ENCODE assay signal across 8 cellular contexts in the genomic region with DNA sequence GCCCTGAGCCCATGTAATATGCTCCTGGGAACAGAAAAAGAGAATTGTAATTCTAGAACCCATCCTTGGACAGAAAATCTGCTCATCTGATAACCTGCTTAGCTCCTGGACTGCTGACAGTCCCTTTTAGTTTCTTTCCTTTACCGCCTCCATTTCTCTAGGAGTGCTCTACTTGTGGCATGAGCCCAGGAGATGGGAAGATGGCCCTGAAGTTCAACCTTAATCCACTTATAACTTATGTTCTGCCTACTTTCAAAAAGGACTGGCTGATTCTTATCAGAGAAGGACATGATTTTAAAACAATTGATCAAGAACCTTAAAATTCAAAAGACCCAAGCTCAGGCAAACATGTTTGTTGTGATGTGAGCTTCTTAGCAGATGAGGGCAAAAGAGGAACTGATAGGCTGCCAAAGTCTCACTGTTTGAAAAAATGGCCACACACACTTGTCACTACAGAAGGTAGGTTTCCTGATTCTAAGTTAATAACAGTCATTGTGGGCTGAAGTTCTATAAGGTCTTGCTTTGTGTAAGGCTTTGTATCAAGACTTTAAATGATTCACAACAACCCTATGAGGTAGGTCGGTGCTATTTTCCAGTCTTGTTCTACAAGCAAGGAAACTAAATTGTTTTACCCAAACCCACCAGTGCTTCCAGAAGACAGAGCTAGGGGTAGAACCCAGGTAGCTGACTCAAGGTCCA.
DNase-seq lines count a peak whose midpoint lies in the region; ATAC-seq and TF ChIP-seq lines count a peak whose summit lies in the region.

No MANE protein-coding gene starts in this region.

- no peak overlapping the region for H4K8ac ChIP-seq in trophoblast cell (ENCODE audit: low read depth, low read length)

- no peak overlapping the region for H3K14ac ChIP-seq in trophoblast cell (ENCODE audit: low read length)

- no peaks in the 10 kb centered on the region for H3K79me2 ChIP-seq in trophoblast cell (ENCODE audit: control insufficient read depth, insufficient read depth, low read length, poor library complexity)

- H3K23ac ChIP-seq in trophoblast cell (ENCODE audit: low read length) = no peak overlapping the region

- H3K9me3 ChIP-seq in colonic mucosa = no peaks in the 10 kb centered on the region
- no peaks in the 10 kb centered on the region for H3K9me3 ChIP-seq in trophoblast cell (ENCODE audit: insufficient read depth, low read depth, low read length)

- no peak overlapping the region for H3K4ac ChIP-seq in trophoblast cell (ENCODE audit: low read depth, low read length)

- H2BK12ac ChIP-seq in trophoblast cell (ENCODE audit: low read length) = no peak overlapping the region

- H3K79me1 ChIP-seq in trophoblast cell (ENCODE audit: low read length) = no peaks in the 10 kb centered on the region

- H3K36me3 ChIP-seq in colonic mucosa (no peaks in the 10 kb centered on the region), trophoblast cell (ENCODE audit: control insufficient read depth in 1 of 2, insufficient read depth in 2 of 2, low read length in 2 of 2) (no peaks in the 10 kb centered on the region)

- H2AFZ ChIP-seq in trophoblast cell (ENCODE audit: insufficient read depth, low read length, poor library complexity) = no peak overlapping the region

- no peak overlapping the region for H3K4me2 ChIP-seq in trophoblast cell (ENCODE audit: low read length)

- no peak overlapping the region for H3K18ac ChIP-seq in trophoblast cell (ENCODE audit: low read length)

- H3K27me3 ChIP-seq in colonic mucosa (no peaks in the 10 kb centered on the region), trophoblast cell (ENCODE audit: insufficient read depth, low read length) (no peaks in the 10 kb centered on the region)

- H3K27ac ChIP-seq in colonic mucosa (peak overlapping the region; percentile 86), trophoblast cell (ENCODE audit: low read depth, low read length) (no peak overlapping the region)

- H4K12ac ChIP-seq in trophoblast cell (ENCODE audit: low read depth, low read length) = no peak overlapping the region

- no peak for TF ChIP-seq CTCF in GM10266 (IDR thresholded peaks at IDR 0.05; ENCODE audit: control insufficient read depth, insufficient read depth, low read depth, missing control alignments)
- no peak for TF ChIP-seq CTCF in colonic mucosa (IDR thresholded peaks at IDR 0.05)

- H4K91ac ChIP-seq in trophoblast cell (ENCODE audit: low read depth, low read length) = no peak overlapping the region

- H3K9ac ChIP-seq in colonic mucosa (ENCODE audit: low read depth in 2 of 2, low read length in 2 of 2) (peak overlapping the region in 1 of 2 donors; percentile 68), trophoblast cell (ENCODE audit: low read length) (no peak overlapping the region)

- peak; percentile 29 for DNase-seq in GM10266 (ENCODE audit: extremely low spot score)
- DNase-seq in colonic mucosa = no peak
- no peak for DNase-seq in kidney glomerular epithelial cell (lab: John Stamatoyannopoulos, UW)
- DNase-seq in effector CD4-positive, alpha-beta T cell = no peak
- no peak for DNase-seq in stimulated activated naive CD4-positive, alpha-beta T cell treated with Interleukin-2 at 50 U/mL for 16 hours (lab: John Stamatoyannopoulos, UW)
- DNase-seq in trophoblast cell = no peak

- no peak overlapping the region for H2BK120ac ChIP-seq in trophoblast cell (ENCODE audit: insufficient read depth, low read length, poor library complexity)

- H3K4me3 ChIP-seq in colonic mucosa (no peak overlapping the region), trophoblast cell (ENCODE audit: low read depth, low read length) (no peak overlapping the region)

- ATAC-seq in GM19467 (IDR thresholded peaks at IDR 0.05; ENCODE audit: unreplicated experiment) (peak; percentile 63), HG03354 (IDR thresholded peaks at IDR 0.05; ENCODE audit: poor library complexity, severe bottlenecking, unreplicated experiment) (peak; percentile 72)

- no CpG with 5 or more reads among the region's 2 CpGs for WGBS in trophoblast cell (ENCODE audit: extremely low coverage, insufficient coverage, insufficient read length)

- H2AK5ac ChIP-seq in trophoblast cell (ENCODE audit: low read length) = no peak overlapping the region

- H3K4me1 ChIP-seq in colonic mucosa = peaks cover 3% of the 10 kb centered on the region
- H3K4me1 ChIP-seq in trophoblast cell (ENCODE audit: control insufficient read depth in 1 of 2, insufficient read depth in 2 of 2, low read length in 2 of 2) = peaks cover 0 to 2% of the 10 kb centered on the region in 2 experiments

- intact Hi-C loops in colonic mucosa (cut with DNase I) = no loop called here

- no peak overlapping the region for H2BK5ac ChIP-seq in trophoblast cell (ENCODE audit: low read depth, low read length, poor library complexity)
